Comparison of ENCODE assay signal across 10 cellular contexts in genomic region chr11:66188580-66188979, GRCh38.
DNase-seq lines count a peak whose midpoint lies in the region; ATAC-seq and TF ChIP-seq lines count a peak whose summit lies in the region.
"Had no signal": no experiment of that assay in that cellular context is flagged by ENCODE, and none has a peak within 500 bp of the region (broad histone marks: within the 10 kb centered on the region; RNA-seq: fewer than 3 reads in every experiment).

No MANE protein-coding gene starts in this region.

- H3K4me3 Mint-ChIP-seq in chondrocyte (ENCODE audit: unreplicated experiment) = no peak overlapping the region

- ATAC-seq in Right ventricle myocardium inferior = no peak

- peaks cover 34% of the 10 kb centered on the region for H3K4me1 Mint-ChIP-seq in chondrocyte (ENCODE audit: low read depth)

- TF ChIP-seq POLR2A in NB4 (IDR thresholded peaks at IDR 0.05; ENCODE audit: extremely low read depth, insufficient read length) = no peak

- DNase-seq in ELR (ENCODE audit: low read depth) (peak; percentile 87), NB4 (ENCODE audit: low read depth) (peak; percentile 20), chondrocyte (ENCODE audit: low spot score) (no peak), non-pigmented ciliary epithelial cell (ENCODE audit: low read depth) (peak; percentile 43), Right ventricle myocardium inferior (ENCODE audit: missing footprints) (no peak), NCI-H2029 (lab: John Stamatoyannopoulos, UW) (no peak)
- no peak for DNase-seq in stimulated activated CD4-positive, alpha-beta T cell treated with anti-CD3 and anti-CD28 coated beads, Interleukin-1b, Interleukin-23, amount 100 ng/mL, for 48 hours
- DNase-seq: activated gamma-delta T cell, NCI-H524 treated with DMSO at 0.1 percent for 48 hours had no signal

- TF ChIP-seq CTCF in NB4 (IDR thresholded peaks at IDR 0.05; ENCODE audit: low read depth, low read length) = no peak
- no peak for TF ChIP-seq CTCF in chondrocyte (IDR thresholded peaks at IDR 0.05)

- peak overlapping the region; percentile 68 for H3K27ac Mint-ChIP-seq in chondrocyte (ENCODE audit: unreplicated experiment)

- no peaks in the 10 kb centered on the region for H3K27me3 Mint-ChIP-seq in chondrocyte (ENCODE audit: low read depth)

- peaks cover 7% of the 10 kb centered on the region for H3K9me3 Mint-ChIP-seq in chondrocyte (ENCODE audit: low read depth)

- H3K4me3 ChIP-seq in NB4 (ENCODE audit: low read depth, low read length) = no peak overlapping the region
- H3K4me3 ChIP-seq: SK-N-MC had no signal

- intact Hi-C loops in Right ventricle myocardium inferior (cut with DNase I) = no loop called here

- H3K36me3 Mint-ChIP-seq in chondrocyte (ENCODE audit: low read depth) = no peaks in the 10 kb centered on the region

Comparison
In these comparisons a context has a peak if more than half of its experiments do, and no peak if none do; other contexts are left out.
1. DNase-seq: peak in ELR (single experiment), NB4 (single experiment) and non-pigmented ciliary epithelial cell (single experiment); none in chondrocyte (single experiment), Right ventricle myocardium inferior (single experiment), NCI-H2029 (single experiment) and stimulated activated CD4-positive, alpha-beta T cell treated with anti-CD3 and anti-CD28 coated beads, Interleukin-1b, Interleukin-23, amount 100 ng/mL, for 48 hours (single experiment).